34 cellular contexts compared by ENCODE assay signal in the genomic region with DNA sequence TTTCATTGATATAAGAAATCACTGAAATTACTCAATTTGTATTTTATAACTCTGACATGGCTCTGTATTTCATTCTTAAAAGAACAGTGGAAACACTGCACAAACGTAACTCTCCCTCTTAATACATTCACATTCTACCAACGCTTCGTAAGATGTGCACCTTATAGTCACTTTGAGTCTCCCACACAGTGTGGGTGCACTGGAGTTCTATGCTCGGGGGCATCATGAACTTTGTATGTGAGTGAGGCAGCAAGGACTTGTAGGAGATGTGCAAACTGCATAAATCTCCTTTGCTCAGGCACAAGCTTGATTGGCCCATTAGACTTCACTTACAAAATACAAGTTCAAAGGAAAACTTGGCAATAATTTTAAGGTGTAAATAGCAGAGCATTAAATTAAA.
"Had no signal": no experiment of that assay in that cellular context is flagged by ENCODE, and none has a peak within 500 bp of the region (broad histone marks: within the 10 kb centered on the region; RNA-seq: fewer than 3 reads in every experiment).

No MANE protein-coding gene starts in this region.

- H3K4me3 ChIP-seq: MG63 had no signal

- DNase-seq: Karpas-422, Kasumi-1, KBM-7, KG1, MG63, MM.1S, MV-4-11, NCI-H1048, NCI-H1092, NCI-H1092 treated with DMSO at 0.1 percent for 48 hours, NCI-H1105, NCI-H1105 treated with DMSO at 0.1 percent for 48 hours, NCI-H1417, NCI-H1417 treated with DMSO at 0.1 percent for 48 hours, NCI-H1436, NCI-H1436 treated with DMSO at 0.1 percent for 48 hours, NCI-H146, NCI-H1694, NCI-H1694 treated with DMSO at 0.1 percent for 48 hours, NCI-H187, NCI-H187 treated with DMSO at 0.1 percent for 48 hours, NCI-H1930, NCI-H2029, NCI-H2029 treated with DMSO at 0.1 percent for 48 hours, NCI-H2081, NCI-H2081 treated with DMSO at 0.1 percent for 48 hours, NCI-H2107, NCI-H2171, NCI-H2171 treated with DMSO at 0.1 percent for 48 hours, NCI-H2227 treated with DMSO at 0.1 percent for 48 hours, NCI-H226, NCI-H345, NCI-H446, NCI-H446 treated with DMSO at 0.1 percent for 48 hours had no signal

- H3K9me3 ChIP-seq: MG63 had no signal

- H3K36me3 ChIP-seq: MG63 had no signal
